In the genomic region with DNA sequence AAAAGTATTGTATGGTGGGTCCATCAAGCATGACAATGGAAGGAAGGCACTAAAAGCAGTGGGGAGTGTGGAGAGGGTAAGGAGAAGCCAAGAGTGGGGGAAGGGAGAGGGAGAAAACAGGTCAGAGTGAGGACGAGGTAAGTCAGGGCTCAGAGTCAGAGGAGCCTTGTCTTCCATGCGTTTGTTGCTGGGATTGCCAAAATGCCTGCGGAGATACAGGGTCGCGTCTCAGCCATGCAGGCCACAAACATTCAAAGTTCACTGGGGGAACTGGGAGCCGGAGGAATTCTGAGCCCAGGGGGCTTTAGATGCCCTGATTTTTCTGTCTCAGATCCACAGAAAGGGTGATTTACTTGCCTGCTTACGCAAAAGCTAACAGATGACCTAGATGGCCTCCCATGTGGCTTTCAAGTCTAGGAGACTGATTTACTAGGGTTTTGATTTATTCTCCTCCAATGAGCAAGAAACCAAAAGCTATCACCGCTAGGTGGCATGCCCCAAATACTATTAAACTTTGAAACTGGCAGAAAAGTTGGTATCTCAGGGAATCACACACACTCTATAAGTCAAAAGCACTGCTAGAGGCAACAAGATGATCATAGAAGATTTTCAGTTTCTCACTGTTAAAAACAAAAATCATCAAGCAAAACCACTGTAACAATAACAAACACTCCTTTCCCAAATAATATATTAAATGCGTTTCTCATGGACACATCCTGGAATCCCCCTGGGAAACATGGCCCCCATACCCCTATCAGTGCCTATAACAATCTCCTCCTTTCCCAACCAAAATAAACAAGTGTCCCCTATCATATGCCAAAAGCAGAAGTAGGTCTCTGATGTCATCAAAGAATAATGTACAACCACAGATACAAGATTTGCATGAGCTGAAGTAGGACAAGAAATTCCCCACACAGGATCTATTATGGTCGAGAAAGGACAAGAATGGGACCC, we compare ENCODE assay signal across 8 cellular contexts. TPM values are rescaled to one million over a fixed set of nuclear protein-coding genes. Genes with fewer than 3 reads are reported as not detected.
DNase-seq lines count a peak whose midpoint lies in the region; ATAC-seq, FAIRE-seq and TF ChIP-seq lines count a peak whose summit lies in the region.

No MANE protein-coding gene starts in this region.

- peak overlapping the region; percentile 80 for H3K27ac Mint-ChIP-seq in stimulated activated effector memory CD8-positive, alpha-beta T cell treated with anti-CD3 and anti-CD28 coated beads, Interleukin-12 subunit alpha, Interleukin-12 subunit beta, amount 100 ng/mL, for 72 hours

- H3K4me3 Mint-ChIP-seq in stimulated activated effector memory CD8-positive, alpha-beta T cell treated with anti-CD3 and anti-CD28 coated beads, Interleukin-12 subunit alpha, Interleukin-12 subunit beta, amount 100 ng/mL, for 72 hours, result peak overlapping the region; percentile 37

- no peaks in the 10 kb centered on the region for H3K36me3 ChIP-seq in ectodermal cell (ENCODE audit: control insufficient read depth, insufficient read depth, low read length)

- H3K36me3 Mint-ChIP-seq in stimulated activated effector memory CD8-positive, alpha-beta T cell treated with anti-CD3 and anti-CD28 coated beads, Interleukin-12 subunit alpha, Interleukin-12 subunit beta, amount 100 ng/mL, for 72 hours, result no peaks in the 10 kb centered on the region

- H3K27ac ChIP-seq in ectodermal cell (ENCODE audit: insufficient read depth, low read depth, low read length, poor library complexity, severe bottlenecking), result peak overlapping the region; percentile 75

- H3K9me3 Mint-ChIP-seq in stimulated activated effector memory CD8-positive, alpha-beta T cell treated with anti-CD3 and anti-CD28 coated beads, Interleukin-12 subunit alpha, Interleukin-12 subunit beta, amount 100 ng/mL, for 72 hours, result no peaks in the 10 kb centered on the region

- H3K9me3 ChIP-seq in ectodermal cell (ENCODE audit: control insufficient read depth, low read length), result no peaks in the 10 kb centered on the region

- H3K4me1 Mint-ChIP-seq in stimulated activated effector memory CD8-positive, alpha-beta T cell treated with anti-CD3 and anti-CD28 coated beads, Interleukin-12 subunit alpha, Interleukin-12 subunit beta, amount 100 ng/mL, for 72 hours, result peaks cover 58% of the 10 kb centered on the region

- no peaks in the 10 kb centered on the region for H3K27me3 ChIP-seq in ectodermal cell (ENCODE audit: control insufficient read depth, insufficient read depth, low read length, poor library complexity, severe bottlenecking)

- H3K4me1 ChIP-seq in ectodermal cell (ENCODE audit: control insufficient read depth, insufficient read depth, low read length), result peaks cover 9% of the 10 kb centered on the region

- peak; percentile 79 for FAIRE-seq in GM18507 (lab: Jason Lieb, UNC)

- peak; percentile 56 for ATAC-seq in HG02970 (IDR thresholded peaks at IDR 0.05; ENCODE audit: low FRiP score, unreplicated experiment)
- peak; percentile 89 for ATAC-seq in stimulated activated effector memory CD8-positive, alpha-beta T cell treated with anti-CD3 and anti-CD28 coated beads, Interleukin-12 subunit alpha, Interleukin-12 subunit beta, amount 100 ng/mL, for 72 hours

- TF ChIP-seq CTCF in AG10803 (conservative IDR thresholded peaks at IDR 0.05; ENCODE audit: low read length), result peak; percentile 79

- H3K4me3 ChIP-seq in AG10803 (ENCODE audit: low read length) (no peak overlapping the region), ectodermal cell (ENCODE audit: insufficient read depth, low read depth, low read length) (no peak overlapping the region)

- WGBS in ectodermal cell, 2 experiments, result 24% methylated on average over 10 of the region's 10 CpGs

- DNase-seq in AG10803 (ENCODE audit: low read depth) (peak; percentile 84), GM18507 (ENCODE audit: extremely low spot score, insufficient read length, low read depth) (no peak), NCI-H2107 treated with DMSO at 0.1 percent for 48 hours (lab: John Stamatoyannopoulos, UW; ENCODE audit: unreplicated experiment) (peak; percentile 85), medulla oblongata (ENCODE audit: extremely low spot score) (peak; percentile 82)
- peak; percentile 27 to 50 for DNase-seq in activated CD4-positive, alpha-beta T cell treated with anti-CD3 and anti-CD28 coated beads for 24 hours (ENCODE audit: low read depth in 2 of 2)
- DNase-seq in stimulated activated effector memory CD8-positive, alpha-beta T cell treated with anti-CD3 and anti-CD28 coated beads, Interleukin-12 subunit alpha, Interleukin-12 subunit beta, amount 100 ng/mL, for 72 hours (ENCODE audit: low spot score in 2 of 2), result peak; percentile 49 to 76

RNA-seq across cellular contexts. Expression of a gene that starts 26.6 kb away (rescaled TPM):
- polyA plus RNA-seq in ectodermal cell (2013, experiment 1 of 4), result 27.1 TPM
- 30.3 TPM for polyA plus RNA-seq in ectodermal cell (2013, experiment 2 of 4)
- 24.8 TPM for polyA plus RNA-seq in ectodermal cell (2013, experiment 3 of 4)
- 27.5 TPM for polyA plus RNA-seq in ectodermal cell (2013, experiment 4 of 4)
